In genomic region chr16:50286681-50287080, GRCh38 we compare ENCODE assay signal across 21 cellular contexts. TPM values are rescaled to one million over a fixed set of nuclear protein-coding genes. Genes with fewer than 3 reads are reported as not detected.
DNase-seq lines count a peak whose midpoint lies in the region; ATAC-seq, FAIRE-seq and TF ChIP-seq lines count a peak whose summit lies in the region.
"Had no signal": no experiment of that assay in that cellular context is flagged by ENCODE, and none has a peak within 500 bp of the region (broad histone marks: within the 10 kb centered on the region; RNA-seq: fewer than 3 reads in every experiment).

No MANE protein-coding gene starts in this region.

- H3K79me2 ChIP-seq in HepG2 (ENCODE audit: insufficient read depth, low read length), result no peaks in the 10 kb centered on the region

- H4K20me1 ChIP-seq in HepG2 (ENCODE audit: insufficient read depth, low read length), result no peaks in the 10 kb centered on the region

- TF ChIP-seq RAD21 in HepG2 (CRISPR knock-in tag; IDR thresholded peaks at IDR 0.05), result no peak

- H3K9me3 ChIP-seq in HepG2 (ENCODE audit: low read length), result no peaks in the 10 kb centered on the region
- no peaks in the 10 kb centered on the region for H3K9me3 ChIP-seq in right lobe of liver
- H3K9me3 ChIP-seq: MG63 had no signal

- no peak for TF ChIP-seq EP300 in HepG2 (IDR thresholded peaks at IDR 0.05; ENCODE audit: low read depth in 2 of 2, low read length in 2 of 2)
- TF ChIP-seq EP300 in HepG2 (CRISPR knock-in tag; IDR thresholded peaks at IDR 0.05; ENCODE audit: borderline replicate concordance), result no peak

- H3K4me3 Mint-ChIP-seq in effector memory CD8-positive, alpha-beta T cell, result no peak overlapping the region
- H3K4me3 Mint-ChIP-seq: B cell had no signal

- CTCF ChIA-PET in HepG2 (lab: Yijun Ruan, JAX; ENCODE audit: low intra/inter-chr PET ratio, low total read pairs), result no interaction called here

- ATAC-seq in HepG2, result no peak
- ATAC-seq in right lobe of liver, result no peak
- ATAC-seq in effector memory CD8-positive, alpha-beta T cell (replicated peaks), result no peak
- ATAC-seq in HG03159 (IDR thresholded peaks at IDR 0.05; ENCODE audit: unreplicated experiment), result no peak
- ATAC-seq: GM12878, HCT116 had no signal

- H3K9ac ChIP-seq in HepG2 (ENCODE audit: insufficient read depth, low read depth, low read length), result no peak overlapping the region

- peak; percentile 20 for DNase-seq in NCI-H1694 (lab: John Stamatoyannopoulos, UW)
- no peak for DNase-seq in NCI-H1694 treated with DMSO at 0.1 percent for 48 hours (lab: John Stamatoyannopoulos, UW)
- no peak for DNase-seq in HepG2 (ENCODE audit: low spot score)
- no peak for DNase-seq in right lobe of liver
- DNase-seq in effector memory CD8-positive, alpha-beta T cell, result no peak
- no peak for DNase-seq in inferior parietal cortex (ENCODE audit: extremely low spot score)
- DNase-seq in occipital lobe (lab: John Stamatoyannopoulos, UW), result no peak
- DNase-seq: DMS 273 treated with DMSO at 0.1 percent for 48 hours, GDM1, Karpas-422, MG63, NCI-H1092 treated with DMSO at 0.1 percent for 48 hours, NCI-H187 treated with DMSO at 0.1 percent for 48 hours, NCI-H446, NCI-H69, SHP77 treated with DMSO at 0.1 percent for 48 hours had no signal

- TF ChIP-seq POLR2A in HepG2 (IDR thresholded peaks at IDR 0.05; ENCODE audit: insufficient read depth in 1 of 2, low read depth in 2 of 2, low read length in 2 of 2) (no peak), right lobe of liver (IDR thresholded peaks at IDR 0.05) (no peak)

- H3K27me3 Mint-ChIP-seq in effector memory CD8-positive, alpha-beta T cell, result no peaks in the 10 kb centered on the region
- H3K27me3 Mint-ChIP-seq: B cell had no signal

- intact Hi-C loops in HepG2 (cut with micrococcal nuclease; ENCODE audit: unreplicated experiment) (no loop called here), right lobe of liver (cut with DNase I) (no loop called here)

- H3K27ac ChIP-seq in HepG2 (ENCODE audit: extremely low read length, insufficient read depth, low read length), result no peak overlapping the region
- no peak overlapping the region for H3K27ac ChIP-seq in right lobe of liver
- H3K27ac ChIP-seq: 22Rv1 had no signal

- H3K4me2 ChIP-seq in HepG2 (ENCODE audit: low read depth, low read length), result no peak overlapping the region

- peaks cover 62 to 71% of the 10 kb centered on the region in 2 donors for H3K4me1 Mint-ChIP-seq in effector memory CD8-positive, alpha-beta T cell (ENCODE audit: low read depth in 2 of 2)

- no TSS peak for BruUV-seq in HepG2 (replicated peaks; lab: Mats Ljungman, UMichigan)

- WGBS in HepG2 (ENCODE audit: low lambda C conversion rate), result 88% methylated on average over 3 of the region's 3 CpGs
- 92% methylated on average over 3 of the region's 3 CpGs for WGBS in right lobe of liver (ENCODE audit: insufficient coverage, low coverage, low lambda C conversion rate, missing lambda C conversion rate)

- peak overlapping the region; percentile 51 to 78 for H3K27ac Mint-ChIP-seq in effector memory CD8-positive, alpha-beta T cell

- H2AFZ ChIP-seq in HepG2 (ENCODE audit: low read length), result no peak overlapping the region

- peaks cover 63% of the 10 kb centered on the region for H3K4me1 ChIP-seq in HepG2 (ENCODE audit: insufficient read depth, low read length)
- peaks cover 0 to 33% (median 6%) of the 10 kb centered on the region in 4 donors for H3K4me1 ChIP-seq in right lobe of liver

- H3K9me3 Mint-ChIP-seq in effector memory CD8-positive, alpha-beta T cell, result no peaks in the 10 kb centered on the region

- POLR2A ChIA-PET in HepG2 (lab: Yijun Ruan, JAX), result interaction anchor here (0.6 kb wide), 1 partner anchor 9 kb away, joined by 3 read pairs; no protein-coding TSS in a partner anchor

- H3K36me3 ChIP-seq in HepG2 (replicated peaks in 1 of 2; ENCODE audit: control insufficient read depth in 1 of 2, insufficient read depth in 2 of 2, low read length in 2 of 2), result no peaks in the 10 kb centered on the region
- no peaks in the 10 kb centered on the region for H3K36me3 ChIP-seq in right lobe of liver
- H3K36me3 ChIP-seq: MG63 had no signal

- TF ChIP-seq CTCF in HepG2 (CRISPR knock-in tag; IDR thresholded peaks at IDR 0.05), result no peak
- no peak for TF ChIP-seq CTCF in right lobe of liver (IDR thresholded peaks at IDR 0.05)

- no peaks in the 10 kb centered on the region; a peak in 1 of 5 replicates for H3K27me3 ChIP-seq in HepG2 (ENCODE audit: control insufficient read depth in 1 of 2, insufficient read depth in 2 of 2, low read length in 2 of 2)
- no peaks in the 10 kb centered on the region for H3K27me3 ChIP-seq in right lobe of liver
- H3K27me3 ChIP-seq: MG63 had no signal

- in situ Hi-C loops in HepG2 (cut with HindIII; ENCODE audit: extremely low pct_ligation_motif_present, low pct_unique_long_range_greater_than_20kb), result no loop called here

- H3K4me3 ChIP-seq in HepG2 (replicated peaks in 1 of 3; ENCODE audit: insufficient read depth in 1 of 3, low read depth in 2 of 3, low read length in 3 of 3), result no peak overlapping the region
- no peak overlapping the region for H3K4me3 ChIP-seq in right lobe of liver
- H3K4me3 ChIP-seq: GM12878, MG63 had no signal

- peaks cover 55% of the 10 kb centered on the region for H3K36me3 Mint-ChIP-seq in effector memory CD8-positive, alpha-beta T cell (ENCODE audit: insufficient read depth)

- FAIRE-seq in HepG2 (lab: Jason Lieb, UNC), result no peak
- FAIRE-seq: GM12878 had no signal

TF ChIP-seq in HepG2, 621 proteins besides CTCF, POLR2A, EP300 and RAD21:
- peak; percentile 99 for TF ChIP-seq ZNF10 (CRISPR knock-in tag; IDR thresholded peaks at IDR 0.05; ENCODE audit: borderline replicate concordance, low read depth)
- TF ChIP-seq TEF (CRISPR knock-in tag; IDR thresholded peaks at IDR 0.05), result no peak
- TF ChIP-seq KAT2B (IDR thresholded peaks at IDR 0.05; ENCODE audit: borderline replicate concordance, low read depth, low read length), result no peak

RNA-seq across cellular contexts. Expression of gene ADCY7, which starts 20.3 kb away (rescaled TPM):
- 2.3 and 4.3 TPM in 2 replicates for total RNA-seq in HepG2 (2016; rRNA removed; fragmentation: Illumina TruSeq; extraction: Trizol)
- total RNA-seq in HepG2 (2016; cell fraction: cytosol; rRNA removed; fragmentation: Illumina TruSeq; extraction: Trizol; ENCODE audit: low read depth), result 0.51 and 1.3 TPM in 2 replicates
- 2.5 and 4.5 TPM in 2 replicates for total RNA-seq in HepG2 (2016; cell fraction: insoluble cytoplasmic fraction; rRNA removed; fragmentation: Illumina TruSeq; extraction: Trizol)
- total RNA-seq in HepG2 (2016; cell fraction: membrane; rRNA removed; fragmentation: Illumina TruSeq; extraction: Trizol), result 1.1 and 1.8 TPM in 2 replicates
- total RNA-seq in HepG2 (2016; cell fraction: nucleus; rRNA removed; fragmentation: Illumina TruSeq; extraction: Trizol), result 3.9 and 5.9 TPM in 2 replicates
- polyA plus RNA-seq in HepG2 (2011; rRNA removed), result 2.2 and 3.7 TPM in 2 replicates
- polyA plus RNA-seq in HepG2 (2011; cell fraction: cytosol; rRNA removed), result 1.2 and 1.5 TPM in 2 replicates
- polyA plus RNA-seq in HepG2 (2011; cell fraction: nucleus; rRNA removed), result 14.6 and 16.9 TPM in 2 replicates
- polyA plus RNA-seq in HepG2 (2012), result 1.7 and 3.0 TPM in 2 replicates
- 0.17 and 0.38 TPM in 2 replicates for polyA plus RNA-seq in HepG2 (2016; cell fraction: cytosol; fragmentation: Illumina TruSeq; extraction: Trizol; ENCODE audit: low read depth)
- polyA plus RNA-seq in HepG2 (2016; cell fraction: insoluble cytoplasmic fraction; fragmentation: Illumina TruSeq; extraction: Trizol; ENCODE audit: low read depth), result 1.2 and 1.4 TPM in 2 replicates
- 0.44 and 0.47 TPM in 2 replicates for polyA plus RNA-seq in HepG2 (2016; cell fraction: membrane; fragmentation: Illumina TruSeq; extraction: Trizol; ENCODE audit: low read depth)
- 6.9 and 8.7 TPM in 2 replicates for polyA plus RNA-seq in HepG2 (2016; cell fraction: nucleus; fragmentation: Illumina TruSeq; extraction: Trizol; ENCODE audit: insufficient read depth, low read depth)
- 17.5 and 40.6 TPM in 2 replicates for polyA minus RNA-seq in HepG2 (2011; rRNA and poly(A)+ RNA removed; ENCODE audit: low replicate concordance)
- polyA minus RNA-seq in HepG2 (2011; cell fraction: cytosol; rRNA and poly(A)+ RNA removed), result 2.0 and 5.5 TPM in 2 replicates
- 9.0 and 10.2 TPM in 2 replicates for polyA minus RNA-seq in HepG2 (2011; cell fraction: nucleus; rRNA and poly(A)+ RNA removed)
- total RNA-seq in right lobe of liver, result 10 to 100 TPM in 1 of 6 experiments, 1 to 10 TPM in 5; 2.5 to 10.2 (median 6.5) TPM
- total RNA-seq in occipital lobe, result 8.7 TPM
